Comparison of ENCODE assay signal across 16 cellular contexts in genomic region chr12:8630131-8630530, GRCh38. TPM values are rescaled to one million over a fixed set of nuclear protein-coding genes. Genes with fewer than 3 reads are reported as not detected.
"Had no signal": no experiment of that assay in that cellular context is flagged by ENCODE, and none has a peak within 500 bp of the region (broad histone marks: within the 10 kb centered on the region; RNA-seq: fewer than 3 reads in every experiment).

No MANE protein-coding gene starts in this region.

- H3K9me3 Mint-ChIP-seq: activated T-helper 1 cell treated with anti-CD3 and anti-CD28 coated beads, Interleukin-12 subunit alpha, Interleukin-12 subunit beta, Interleukin-2, Interleukin-4 antibody, amounts not matched to agents 30 ng/mL and 10 ng/mL and 1 ng/mL, durations not matched to agents 14 hours and 24 hours and 36 hours; immature natural killer cell; naive thymus-derived CD8-positive, alpha-beta T cell; stimulated activated effector memory CD8-positive, alpha-beta T cell treated with anti-CD3 and anti-CD28 coated beads, Interleukin-12 subunit alpha, Interleukin-12 subunit beta, amount 100 ng/mL, for 72 hours had no signal

- H3K27me3 Mint-ChIP-seq: naive thymus-derived CD8-positive, alpha-beta T cell had no signal

- H3K27me3 ChIP-seq: neutrophil, upper lobe of left lung had no signal

- DNase-seq: activated CD4-positive, alpha-beta T cell treated with anti-CD3 and anti-CD28 coated beads for 48 hours; activated CD8-positive, alpha-beta memory T cell treated with anti-CD3 and anti-CD28 coated beads, Interleukin-2, amount 50 U/mL, for 48 hours; activated CD8-positive, alpha-beta T cell treated with anti-CD3 and anti-CD28 coated beads, Interleukin-2, amount 10 ng/mL, durations not matched to agents 7 days and 5 days; activated naive CD4-positive, alpha-beta T cell; endodermal cell; immature natural killer cell; left cardiac atrium; lower lobe of right lung; naive thymus-derived CD8-positive, alpha-beta T cell; posterior cingulate gyrus; T-helper 1 cell; upper lobe of left lung had no signal

- H3K27ac Mint-ChIP-seq: activated CD8-positive, alpha-beta T cell treated with anti-CD3 and anti-CD28 coated beads, Interleukin-2, amount 10 ng/mL, durations not matched to agents 7 days and 5 days; activated T-helper 1 cell treated with anti-CD3 and anti-CD28 coated beads, Interleukin-12 subunit alpha, Interleukin-12 subunit beta, Interleukin-2, Interleukin-4 antibody, amounts not matched to agents 30 ng/mL and 10 ng/mL and 1 ng/mL, durations not matched to agents 14 hours and 24 hours and 36 hours; endodermal cell; immature natural killer cell; naive thymus-derived CD8-positive, alpha-beta T cell; stimulated activated effector memory CD8-positive, alpha-beta T cell treated with anti-CD3 and anti-CD28 coated beads, Interleukin-12 subunit alpha, Interleukin-12 subunit beta, amount 100 ng/mL, for 72 hours had no signal

- H3K4me3 ChIP-seq: lower lobe of right lung, upper lobe of left lung had no signal

- H3K36me3 Mint-ChIP-seq: immature natural killer cell; naive thymus-derived CD8-positive, alpha-beta T cell; stimulated activated effector memory CD8-positive, alpha-beta T cell treated with anti-CD3 and anti-CD28 coated beads, Interleukin-12 subunit alpha, Interleukin-12 subunit beta, amount 100 ng/mL, for 72 hours had no signal

- H3K4me3 Mint-ChIP-seq: activated CD8-positive, alpha-beta T cell treated with anti-CD3 and anti-CD28 coated beads, Interleukin-2, amount 10 ng/mL, durations not matched to agents 7 days and 5 days; activated T-helper 1 cell treated with anti-CD3 and anti-CD28 coated beads, Interleukin-12 subunit alpha, Interleukin-12 subunit beta, Interleukin-2, Interleukin-4 antibody, amounts not matched to agents 30 ng/mL and 10 ng/mL and 1 ng/mL, durations not matched to agents 14 hours and 24 hours and 36 hours; endodermal cell; immature natural killer cell; naive thymus-derived CD8-positive, alpha-beta T cell; stimulated activated effector memory CD8-positive, alpha-beta T cell treated with anti-CD3 and anti-CD28 coated beads, Interleukin-12 subunit alpha, Interleukin-12 subunit beta, amount 100 ng/mL, for 72 hours had no signal

- H3K27ac ChIP-seq: lower lobe of right lung, neutrophil, upper lobe of left lung had no signal

- ATAC-seq: activated CD8-positive, alpha-beta T cell treated with anti-CD3 and anti-CD28 coated beads, Interleukin-2, amount 10 ng/mL, durations not matched to agents 7 days and 5 days; lower lobe of right lung; naive thymus-derived CD8-positive, alpha-beta T cell had no signal

- H3K36me3 ChIP-seq: lower lobe of right lung, neutrophil, upper lobe of left lung had no signal

- H3K4me1 Mint-ChIP-seq: immature natural killer cell; naive thymus-derived CD8-positive, alpha-beta T cell had no signal

RNA-seq across cellular contexts. Expression of gene AICDA, which starts 17.5 kb away (rescaled TPM):
- total RNA-seq: activated CD8-positive, alpha-beta T cell treated with anti-CD3 and anti-CD28 coated beads, Interleukin-2, amount 10 ng/mL, durations not matched to agents 7 days and 5 days; activated T-helper 1 cell treated with anti-CD3 and anti-CD28 coated beads, Interleukin-12 subunit alpha, Interleukin-12 subunit beta, Interleukin-2, Interleukin-4 antibody, amounts not matched to agents 30 ng/mL and 10 ng/mL and 1 ng/mL, durations not matched to agents 14 hours and 24 hours and 36 hours; endodermal cell; mononuclear cell; naive thymus-derived CD8-positive, alpha-beta T cell had no signal

RNA-seq across cellular contexts. Expression of gene MFAP5, which starts 32.5 kb away (rescaled TPM):
- total RNA-seq: activated CD8-positive, alpha-beta T cell treated with anti-CD3 and anti-CD28 coated beads, Interleukin-2, amount 10 ng/mL, durations not matched to agents 7 days and 5 days; activated T-helper 1 cell treated with anti-CD3 and anti-CD28 coated beads, Interleukin-12 subunit alpha, Interleukin-12 subunit beta, Interleukin-2, Interleukin-4 antibody, amounts not matched to agents 30 ng/mL and 10 ng/mL and 1 ng/mL, durations not matched to agents 14 hours and 24 hours and 36 hours; mononuclear cell; naive thymus-derived CD8-positive, alpha-beta T cell had no signal
